Comparison of ENCODE assay signal across 9 cellular contexts in the genomic region with DNA sequence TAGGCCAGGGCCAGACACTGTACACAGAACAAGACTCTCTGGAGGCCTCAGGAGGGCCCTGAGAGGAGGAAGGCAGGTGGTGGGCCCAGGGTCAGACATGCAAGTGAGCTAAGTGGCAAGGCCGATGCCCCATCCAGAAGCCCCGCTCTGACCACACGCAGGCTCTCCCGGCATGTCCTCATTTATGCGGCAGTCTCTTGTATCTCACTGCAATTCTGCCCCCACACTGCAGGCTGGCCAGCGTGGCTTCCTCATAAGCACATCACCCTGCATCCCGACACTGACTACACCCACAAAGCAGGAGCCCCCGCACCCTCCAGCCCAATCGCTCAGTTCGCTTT. TPM values are rescaled to one million over a fixed set of nuclear protein-coding genes. Genes with fewer than 3 reads are reported as not detected.
DNase-seq lines count a peak whose midpoint lies in the region; ATAC-seq and TF ChIP-seq lines count a peak whose summit lies in the region.
"Had no signal": no experiment of that assay in that cellular context is flagged by ENCODE, and none has a peak within 500 bp of the region (broad histone marks: within the 10 kb centered on the region; RNA-seq: fewer than 3 reads in every experiment).

No MANE protein-coding gene starts in this region.

- H3K4me1 Mint-ChIP-seq in activated T-cell treated with anti-CD3 and anti-CD28 coated beads, Interleukin-2, amount 50 U/mL, for 24 hours (ENCODE audit: low read depth): peaks cover 46% of the 10 kb centered on the region
- peaks cover 41% of the 10 kb centered on the region for H3K4me1 Mint-ChIP-seq in activated T-cell treated with anti-CD3 and anti-CD28 coated beads, Interleukin-2, amount 50 U/mL, for 4 hours (ENCODE audit: low read depth)

- intact Hi-C loops in mammary epithelial cell (cut with micrococcal nuclease): no loop called here
- intact Hi-C loops in upper lobe of right lung (cut with DNase I): no loop called here

- ATAC-seq in activated T-cell treated with anti-CD3 and anti-CD28 coated beads, Interleukin-2, amount 50 U/mL, for 4 hours: no peak
- peak; percentile 32 for ATAC-seq in upper lobe of right lung
- no peak for ATAC-seq in HG02981 (IDR thresholded peaks at IDR 0.05; ENCODE audit: unreplicated experiment)

- DNase-seq in activated T-cell treated with anti-CD3 and anti-CD28 coated beads, Interleukin-2, amount 50 U/mL, for 24 hours: no peak
- no peak for DNase-seq in activated T-cell treated with anti-CD3 and anti-CD28 coated beads, Interleukin-2, amount 50 U/mL, for 4 hours
- DNase-seq in mammary epithelial cell (no peak), upper lobe of right lung (peak; percentile 68), NCI-H510A treated with DMSO at 0.1 percent for 48 hours (lab: John Stamatoyannopoulos, UW) (no peak)
- no peak for DNase-seq in stimulated activated CD4-positive, alpha-beta T cell treated with anti-CD3 and anti-CD28 coated beads, Interleukin-15, amount 100 ng/mL, for 24 hours

- H3K4me3 Mint-ChIP-seq in activated T-cell treated with anti-CD3 and anti-CD28 coated beads, Interleukin-2, amount 50 U/mL, for 24 hours: no peak overlapping the region
- H3K4me3 Mint-ChIP-seq in activated T-cell treated with anti-CD3 and anti-CD28 coated beads, Interleukin-2, amount 50 U/mL, for 4 hours: no peak overlapping the region

- peak overlapping the region; percentile 59 for H3K9ac ChIP-seq in mammary epithelial cell (ENCODE audit: insufficient read depth, low read length)
- H3K9ac ChIP-seq in mucosa of rectum (ENCODE audit: low read depth in 1 of 2, low read length in 2 of 2): no peak overlapping the region

- in situ Hi-C loops in mammary epithelial cell (cut with MboI; ENCODE audit: low sequenced_read_pairs in 2 of 2): no loop called here

- CTCF ChIA-PET in mammary epithelial cell (lab: Charles Lee; ENCODE audit: low non-redundant PET): no interaction called here

- H3K4me3 ChIP-seq in mammary epithelial cell (replicated peaks in 1 of 3; ENCODE audit: insufficient read depth in 1 of 3, low read depth in 2 of 3, low read length in 3 of 3) (no peak overlapping the region), mucosa of rectum (ENCODE audit: low read length in 2 of 2) (no peak overlapping the region), upper lobe of right lung (no peak overlapping the region)

- H3K4me1 ChIP-seq in mammary epithelial cell (ENCODE audit: insufficient read depth, low read length) (peaks cover 70% of the 10 kb centered on the region), mucosa of rectum (ENCODE audit: control insufficient read depth in 2 of 2, insufficient read depth in 2 of 2, low read length in 2 of 2) (peaks cover 18 to 20% of the 10 kb centered on the region in 2 donors), upper lobe of right lung (peaks cover 76% of the 10 kb centered on the region)

- TF ChIP-seq CTCF in mammary epithelial cell (conservative IDR thresholded peaks at IDR 0.05 in 1 of 2, IDR thresholded peaks at IDR 0.05 in 1 of 2; ENCODE audit: extremely low read depth in 1 of 2, insufficient read depth in 1 of 2, low read depth in 1 of 2, low read length in 2 of 2) (no peak), upper lobe of right lung (IDR thresholded peaks at IDR 0.05) (no peak)

- H3K4me2 ChIP-seq in mammary epithelial cell (ENCODE audit: insufficient read depth, low read depth, low read length): no peak overlapping the region

- no peak overlapping the region for H2AFZ ChIP-seq in mammary epithelial cell (ENCODE audit: low read depth, low read length)

- H3K27ac Mint-ChIP-seq in activated T-cell treated with anti-CD3 and anti-CD28 coated beads, Interleukin-2, amount 50 U/mL, for 24 hours: peak overlapping the region; percentile 96

- H3K9me3 ChIP-seq in mammary epithelial cell (replicated peaks; ENCODE audit: insufficient read depth, low read length) (no peaks in the 10 kb centered on the region), mucosa of rectum (ENCODE audit: control insufficient read depth in 2 of 2, low read length in 2 of 2) (no peaks in the 10 kb centered on the region), upper lobe of right lung (no peaks in the 10 kb centered on the region)

- no TSS peak for BruUV-seq in mammary epithelial cell (replicated peaks; lab: Mats Ljungman, UMichigan)

- H3K27me3 ChIP-seq in mammary epithelial cell (ENCODE audit: insufficient read depth, low read length) (no peaks in the 10 kb centered on the region), mucosa of rectum (ENCODE audit: control insufficient read depth in 2 of 2, insufficient read depth in 2 of 2, low read length in 2 of 2) (no peaks in the 10 kb centered on the region), upper lobe of right lung (no peaks in the 10 kb centered on the region)

- 31% methylated on average over 7 of the region's 10 CpGs for WGBS in mammary epithelial cell (ENCODE audit: low coverage, missing lambda C conversion rate)

- H3K9me3 Mint-ChIP-seq in activated T-cell treated with anti-CD3 and anti-CD28 coated beads, Interleukin-2, amount 50 U/mL, for 24 hours: no peaks in the 10 kb centered on the region
- H3K9me3 Mint-ChIP-seq in activated T-cell treated with anti-CD3 and anti-CD28 coated beads, Interleukin-2, amount 50 U/mL, for 4 hours: no peaks in the 10 kb centered on the region

- H4K20me1 ChIP-seq in mammary epithelial cell (ENCODE audit: insufficient read depth, low read length): no peaks in the 10 kb centered on the region

- H3K27me3 Mint-ChIP-seq in activated T-cell treated with anti-CD3 and anti-CD28 coated beads, Interleukin-2, amount 50 U/mL, for 24 hours: no peaks in the 10 kb centered on the region
- H3K27me3 Mint-ChIP-seq in activated T-cell treated with anti-CD3 and anti-CD28 coated beads, Interleukin-2, amount 50 U/mL, for 4 hours (ENCODE audit: low read depth): no peaks in the 10 kb centered on the region

- H3K36me3 Mint-ChIP-seq in activated T-cell treated with anti-CD3 and anti-CD28 coated beads, Interleukin-2, amount 50 U/mL, for 24 hours (ENCODE audit: low read depth): peaks cover 63% of the 10 kb centered on the region
- peaks cover 15% of the 10 kb centered on the region for H3K36me3 Mint-ChIP-seq in activated T-cell treated with anti-CD3 and anti-CD28 coated beads, Interleukin-2, amount 50 U/mL, for 4 hours (ENCODE audit: insufficient read depth)

- H3K79me2 ChIP-seq in mammary epithelial cell (ENCODE audit: insufficient read depth, low read length): peaks cover 80% of the 10 kb centered on the region

- peaks cover 14% of the 10 kb centered on the region for H3K36me3 ChIP-seq in mammary epithelial cell (ENCODE audit: insufficient read depth, low read length)
- peaks cover 11 to 12% of the 10 kb centered on the region in 2 donors for H3K36me3 ChIP-seq in mucosa of rectum (ENCODE audit: control insufficient read depth in 2 of 2, insufficient read depth in 2 of 2, low read length in 2 of 2)
- peaks cover 6% of the 10 kb centered on the region for H3K36me3 ChIP-seq in upper lobe of right lung

- H3K27ac ChIP-seq in mammary epithelial cell (ENCODE audit: insufficient read depth, low read depth, low read length) (peak overlapping the region; percentile 97), mucosa of rectum (ENCODE audit: low read depth in 2 of 2, low read length in 2 of 2) (peak overlapping the region; percentile 78 to 81), upper lobe of right lung (peak overlapping the region; percentile 94)

- dilution Hi-C loops in mammary epithelial cell (cut with HindIII; ENCODE audit: low sequenced_read_pairs): loop anchor here (10.0 kb wide), 1 partner anchor 255 kb away; the partner anchor contains the start of genes ALKBH2 and UNG

RNA-seq across cellular contexts. Expression of gene SSH1, which starts 17.5 kb away (rescaled TPM):
- total RNA-seq in activated T-cell treated with anti-CD3 and anti-CD28 coated beads, Interleukin-2, amount 50 U/mL, for 4 hours: 10 to 100 TPM; 17.0 to 20.7 (median 18.2) TPM
- total RNA-seq in mammary epithelial cell (10 to 100 TPM; 29.3 to 88.6 TPM), upper lobe of right lung (46.0 TPM)
- 20.8 TPM for polyA plus RNA-seq in mammary epithelial cell
- polyA minus RNA-seq in mammary epithelial cell: 43.7 TPM

RNA-seq across cellular contexts. Expression of gene DAO, which starts 40.0 kb away (rescaled TPM):
- not detected for total RNA-seq in activated T-cell treated with anti-CD3 and anti-CD28 coated beads, Interleukin-2, amount 50 U/mL, for 4 hours
- not detected for total RNA-seq in mammary epithelial cell
- polyA plus RNA-seq in mammary epithelial cell: not detected
- not detected for polyA minus RNA-seq in mammary epithelial cell
- total RNA-seq in upper lobe of right lung: 0.26 TPM
- total RNA-seq: fibroblast of villous mesenchyme had no signal
